ENCODE assay signal across 1 cellular context in the genomic region with DNA sequence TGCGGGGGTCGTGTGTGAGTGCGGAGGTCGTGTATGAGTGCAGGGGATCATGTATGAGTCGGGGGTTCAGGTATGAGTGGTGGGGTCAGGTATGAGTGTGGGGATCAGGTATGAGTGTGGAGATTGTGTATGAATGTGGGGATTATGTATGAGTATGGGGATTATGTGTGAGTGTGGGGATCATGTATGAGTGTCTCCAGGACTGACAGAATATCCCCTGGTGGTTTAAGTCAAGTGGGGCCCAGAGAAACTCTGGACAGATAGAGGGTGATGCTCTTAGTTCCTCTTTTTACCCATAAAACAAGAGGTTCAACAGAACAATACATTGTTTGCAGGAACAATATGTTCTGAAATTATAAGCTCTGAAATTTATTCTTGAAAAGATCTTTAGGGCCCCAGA.
TF ChIP-seq lines count a peak whose summit lies in the region.

No MANE protein-coding gene starts in this region.

TF ChIP-seq in HepG2, 621 proteins besides CTCF, POLR2A, EP300 and RAD21 (continued from another document):
- TF ChIP-seq, protein P1, sequence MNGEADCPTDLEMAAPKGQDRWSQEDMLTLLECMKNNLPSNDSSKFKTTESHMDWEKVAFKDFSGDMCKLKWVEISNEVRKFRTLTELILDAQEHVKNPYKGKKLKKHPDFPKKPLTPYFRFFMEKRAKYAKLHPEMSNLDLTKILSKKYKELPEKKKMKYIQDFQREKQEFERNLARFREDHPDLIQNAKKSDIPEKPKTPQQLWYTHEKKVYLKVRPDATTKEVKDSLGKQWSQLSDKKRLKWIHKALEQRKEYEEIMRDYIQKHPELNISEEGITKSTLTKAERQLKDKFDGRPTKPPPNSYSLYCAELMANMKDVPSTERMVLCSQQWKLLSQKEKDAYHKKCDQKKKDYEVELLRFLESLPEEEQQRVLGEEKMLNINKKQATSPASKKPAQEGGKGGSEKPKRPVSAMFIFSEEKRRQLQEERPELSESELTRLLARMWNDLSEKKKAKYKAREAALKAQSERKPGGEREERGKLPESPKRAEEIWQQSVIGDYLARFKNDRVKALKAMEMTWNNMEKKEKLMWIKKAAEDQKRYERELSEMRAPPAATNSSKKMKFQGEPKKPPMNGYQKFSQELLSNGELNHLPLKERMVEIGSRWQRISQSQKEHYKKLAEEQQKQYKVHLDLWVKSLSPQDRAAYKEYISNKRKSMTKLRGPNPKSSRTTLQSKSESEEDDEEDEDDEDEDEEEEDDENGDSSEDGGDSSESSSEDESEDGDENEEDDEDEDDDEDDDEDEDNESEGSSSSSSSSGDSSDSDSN (CRISPR knock-in tag; IDR thresholded peaks at IDR 0.05), result no peak
- TF ChIP-seq STAT5B (CRISPR knock-in tag; IDR thresholded peaks at IDR 0.05) (no peak), EEA1 (CRISPR knock-in tag; IDR thresholded peaks at IDR 0.05; ENCODE audit: borderline replicate concordance) (no peak), ZSCAN30 (CRISPR knock-in tag; IDR thresholded peaks at IDR 0.05) (no peak), NR1H2 (CRISPR knock-in tag; IDR thresholded peaks at IDR 0.05; ENCODE audit: borderline replicate concordance, low read depth) (no peak), ZZZ3 (CRISPR knock-in tag; IDR thresholded peaks at IDR 0.05; ENCODE audit: borderline replicate concordance) (no peak), HNRNPUL1 (IDR thresholded peaks at IDR 0.05; ENCODE audit: low read depth, low read length) (no peak), PAF1 (CRISPR knock-in tag; IDR thresholded peaks at IDR 0.05) (no peak), ZFYVE20 (CRISPR knock-in tag; IDR thresholded peaks at IDR 0.05; ENCODE audit: borderline replicate concordance, low read depth) (no peak), JUN (CRISPR knock-in tag; IDR thresholded peaks at IDR 0.05) (no peak), DPF2 (CRISPR knock-in tag; IDR thresholded peaks at IDR 0.05; ENCODE audit: borderline replicate concordance, low read depth) (no peak), THAP11 (CRISPR knock-in tag; IDR thresholded peaks at IDR 0.05) (no peak), SCMH1 (CRISPR knock-in tag; IDR thresholded peaks at IDR 0.05; ENCODE audit: borderline replicate concordance) (no peak), IRX3 (CRISPR knock-in tag; IDR thresholded peaks at IDR 0.05; ENCODE audit: borderline replicate concordance, low read depth) (no peak)
- TF ChIP-seq, protein P2, sequence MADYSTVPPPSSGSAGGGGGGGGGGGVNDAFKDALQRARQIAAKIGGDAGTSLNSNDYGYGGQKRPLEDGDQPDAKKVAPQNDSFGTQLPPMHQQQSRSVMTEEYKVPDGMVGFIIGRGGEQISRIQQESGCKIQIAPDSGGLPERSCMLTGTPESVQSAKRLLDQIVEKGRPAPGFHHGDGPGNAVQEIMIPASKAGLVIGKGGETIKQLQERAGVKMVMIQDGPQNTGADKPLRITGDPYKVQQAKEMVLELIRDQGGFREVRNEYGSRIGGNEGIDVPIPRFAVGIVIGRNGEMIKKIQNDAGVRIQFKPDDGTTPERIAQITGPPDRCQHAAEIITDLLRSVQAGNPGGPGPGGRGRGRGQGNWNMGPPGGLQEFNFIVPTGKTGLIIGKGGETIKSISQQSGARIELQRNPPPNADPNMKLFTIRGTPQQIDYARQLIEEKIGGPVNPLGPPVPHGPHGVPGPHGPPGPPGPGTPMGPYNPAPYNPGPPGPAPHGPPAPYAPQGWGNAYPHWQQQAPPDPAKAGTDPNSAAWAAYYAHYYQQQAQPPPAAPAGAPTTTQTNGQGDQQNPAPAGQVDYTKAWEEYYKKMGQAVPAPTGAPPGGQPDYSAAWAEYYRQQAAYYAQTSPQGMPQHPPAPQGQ (CRISPR knock-in tag; IDR thresholded peaks at IDR 0.05; ENCODE audit: borderline replicate concordance), result no peak
- TF ChIP-seq, protein P3, sequence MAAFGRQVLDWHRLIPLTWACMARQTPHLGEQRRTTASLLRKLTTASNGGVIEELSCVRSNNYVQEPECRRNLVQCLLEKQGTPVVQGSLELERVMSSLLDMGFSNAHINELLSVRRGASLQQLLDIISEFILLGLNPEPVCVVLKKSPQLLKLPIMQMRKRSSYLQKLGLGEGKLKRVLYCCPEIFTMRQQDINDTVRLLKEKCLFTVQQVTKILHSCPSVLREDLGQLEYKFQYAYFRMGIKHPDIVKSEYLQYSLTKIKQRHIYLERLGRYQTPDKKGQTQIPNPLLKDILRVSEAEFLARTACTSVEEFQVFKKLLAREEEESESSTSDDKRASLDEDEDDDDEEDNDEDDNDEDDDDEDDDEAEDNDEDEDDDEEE (CRISPR knock-in tag; IDR thresholded peaks at IDR 0.05), result no peak
- TF ChIP-seq, protein P4, sequence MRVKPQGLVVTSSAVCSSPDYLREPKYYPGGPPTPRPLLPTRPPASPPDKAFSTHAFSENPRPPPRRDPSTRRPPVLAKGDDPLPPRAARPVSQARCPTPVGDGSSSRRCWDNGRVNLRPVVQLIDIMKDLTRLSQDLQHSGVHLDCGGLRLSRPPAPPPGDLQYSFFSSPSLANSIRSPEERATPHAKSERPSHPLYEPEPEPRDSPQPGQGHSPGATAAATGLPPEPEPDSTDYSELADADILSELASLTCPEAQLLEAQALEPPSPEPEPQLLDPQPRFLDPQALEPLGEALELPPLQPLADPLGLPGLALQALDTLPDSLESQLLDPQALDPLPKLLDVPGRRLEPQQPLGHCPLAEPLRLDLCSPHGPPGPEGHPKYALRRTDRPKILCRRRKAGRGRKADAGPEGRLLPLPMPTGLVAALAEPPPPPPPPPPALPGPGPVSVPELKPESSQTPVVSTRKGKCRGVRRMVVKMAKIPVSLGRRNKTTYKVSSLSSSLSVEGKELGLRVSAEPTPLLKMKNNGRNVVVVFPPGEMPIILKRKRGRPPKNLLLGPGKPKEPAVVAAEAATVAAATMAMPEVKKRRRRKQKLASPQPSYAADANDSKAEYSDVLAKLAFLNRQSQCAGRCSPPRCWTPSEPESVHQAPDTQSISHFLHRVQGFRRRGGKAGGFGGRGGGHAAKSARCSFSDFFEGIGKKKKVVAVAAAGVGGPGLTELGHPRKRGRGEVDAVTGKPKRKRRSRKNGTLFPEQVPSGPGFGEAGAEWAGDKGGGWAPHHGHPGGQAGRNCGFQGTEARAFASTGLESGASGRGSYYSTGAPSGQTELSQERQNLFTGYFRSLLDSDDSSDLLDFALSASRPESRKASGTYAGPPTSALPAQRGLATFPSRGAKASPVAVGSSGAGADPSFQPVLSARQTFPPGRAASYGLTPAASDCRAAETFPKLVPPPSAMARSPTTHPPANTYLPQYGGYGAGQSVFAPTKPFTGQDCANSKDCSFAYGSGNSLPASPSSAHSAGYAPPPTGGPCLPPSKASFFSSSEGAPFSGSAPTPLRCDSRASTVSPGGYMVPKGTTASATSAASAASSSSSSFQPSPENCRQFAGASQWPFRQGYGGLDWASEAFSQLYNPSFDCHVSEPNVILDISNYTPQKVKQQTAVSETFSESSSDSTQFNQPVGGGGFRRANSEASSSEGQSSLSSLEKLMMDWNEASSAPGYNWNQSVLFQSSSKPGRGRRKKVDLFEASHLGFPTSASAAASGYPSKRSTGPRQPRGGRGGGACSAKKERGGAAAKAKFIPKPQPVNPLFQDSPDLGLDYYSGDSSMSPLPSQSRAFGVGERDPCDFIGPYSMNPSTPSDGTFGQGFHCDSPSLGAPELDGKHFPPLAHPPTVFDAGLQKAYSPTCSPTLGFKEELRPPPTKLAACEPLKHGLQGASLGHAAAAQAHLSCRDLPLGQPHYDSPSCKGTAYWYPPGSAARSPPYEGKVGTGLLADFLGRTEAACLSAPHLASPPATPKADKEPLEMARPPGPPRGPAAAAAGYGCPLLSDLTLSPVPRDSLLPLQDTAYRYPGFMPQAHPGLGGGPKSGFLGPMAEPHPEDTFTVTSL (CRISPR knock-in tag; IDR thresholded peaks at IDR 0.05; ENCODE audit: borderline replicate concordance), result no peak
- TF ChIP-seq, protein P5, sequence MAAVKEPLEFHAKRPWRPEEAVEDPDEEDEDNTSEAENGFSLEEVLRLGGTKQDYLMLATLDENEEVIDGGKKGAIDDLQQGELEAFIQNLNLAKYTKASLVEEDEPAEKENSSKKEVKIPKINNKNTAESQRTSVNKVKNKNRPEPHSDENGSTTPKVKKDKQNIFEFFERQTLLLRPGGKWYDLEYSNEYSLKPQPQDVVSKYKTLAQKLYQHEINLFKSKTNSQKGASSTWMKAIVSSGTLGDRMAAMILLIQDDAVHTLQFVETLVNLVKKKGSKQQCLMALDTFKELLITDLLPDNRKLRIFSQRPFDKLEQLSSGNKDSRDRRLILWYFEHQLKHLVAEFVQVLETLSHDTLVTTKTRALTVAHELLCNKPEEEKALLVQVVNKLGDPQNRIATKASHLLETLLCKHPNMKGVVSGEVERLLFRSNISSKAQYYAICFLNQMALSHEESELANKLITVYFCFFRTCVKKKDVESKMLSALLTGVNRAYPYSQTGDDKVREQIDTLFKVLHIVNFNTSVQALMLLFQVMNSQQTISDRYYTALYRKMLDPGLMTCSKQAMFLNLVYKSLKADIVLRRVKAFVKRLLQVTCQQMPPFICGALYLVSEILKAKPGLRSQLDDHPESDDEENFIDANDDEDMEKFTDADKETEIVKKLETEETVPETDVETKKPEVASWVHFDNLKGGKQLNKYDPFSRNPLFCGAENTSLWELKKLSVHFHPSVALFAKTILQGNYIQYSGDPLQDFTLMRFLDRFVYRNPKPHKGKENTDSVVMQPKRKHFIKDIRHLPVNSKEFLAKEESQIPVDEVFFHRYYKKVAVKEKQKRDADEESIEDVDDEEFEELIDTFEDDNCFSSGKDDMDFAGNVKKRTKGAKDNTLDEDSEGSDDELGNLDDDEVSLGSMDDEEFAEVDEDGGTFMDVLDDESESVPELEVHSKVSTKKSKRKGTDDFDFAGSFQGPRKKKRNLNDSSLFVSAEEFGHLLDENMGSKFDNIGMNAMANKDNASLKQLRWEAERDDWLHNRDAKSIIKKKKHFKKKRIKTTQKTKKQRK (IDR thresholded peaks at IDR 0.05; ENCODE audit: low read length), result no peak
